Comparison of ENCODE assay signal across 17 cellular contexts in genomic region chr10:59748834-59749233, GRCh38. TPM values are rescaled to one million over a fixed set of nuclear protein-coding genes. Genes with fewer than 3 reads are reported as not detected.
A peak's percentile ranks its signal among the peaks of the same experiment; 100 is the strongest.
DNase-seq lines count a peak whose midpoint lies in the region; ATAC-seq, FAIRE-seq and TF ChIP-seq lines count a peak whose summit lies in the region.
"Had no signal": no experiment of that assay in that cellular context is flagged by ENCODE, and none has a peak within 500 bp of the region (broad histone marks: within the 10 kb centered on the region; RNA-seq: fewer than 3 reads in every experiment).

No MANE protein-coding gene starts in this region.

- POLR2A ChIA-PET in Caco-2 (lab: Charles Lee), result no interaction called here

- no TSS peak for BruUV-seq in Caco-2 (replicated peaks; lab: Mats Ljungman, UMichigan)

- H3K4me1 Mint-ChIP-seq in Caco-2 (ENCODE audit: low read depth, unreplicated experiment), result no peaks in the 10 kb centered on the region
- H3K4me1 Mint-ChIP-seq in T-helper 2 cell treated with Interferon-gamma antibody and Interleukin-4, amounts not matched to agents 5 μg/mL and 100 μg/mL, for 36 hours (ENCODE audit: low read depth), result no peaks in the 10 kb centered on the region
- H3K4me1 Mint-ChIP-seq: activated naive CD8-positive, alpha-beta T cell treated with anti-CD3 and anti-CD28 coated beads, Interleukin-2, amount 10 ng/mL, durations not matched to agents 7 days and 5 days had no signal

- H3K27me3 ChIP-seq in Caco-2 (replicated peaks; ENCODE audit: control insufficient read depth, insufficient read depth, low read length), result no peaks in the 10 kb centered on the region
- H3K27me3 ChIP-seq: upper lobe of left lung had no signal

- peak; percentile 93 for ATAC-seq in GM19463 (IDR thresholded peaks at IDR 0.05; ENCODE audit: unreplicated experiment)
- ATAC-seq in HG03558 (IDR thresholded peaks at IDR 0.05; ENCODE audit: extremely low read depth, unreplicated experiment), result peak; percentile 75
- ATAC-seq in HG03159 (IDR thresholded peaks at IDR 0.05; ENCODE audit: unreplicated experiment), result no peak
- ATAC-seq: SK-N-SH treated with all-trans-retinoic acid at 6 μM for 48 hours had no signal

- no peaks in the 10 kb centered on the region; the same call in 1 of the 2 replicates for H3K9me3 ChIP-seq in Caco-2

- peaks cover 16% of the 10 kb centered on the region for H3K27me3 Mint-ChIP-seq in Caco-2 (ENCODE audit: insufficient read depth, unreplicated experiment)
- H3K27me3 Mint-ChIP-seq in T-helper 2 cell treated with Interferon-gamma antibody and Interleukin-4, amounts not matched to agents 5 μg/mL and 100 μg/mL, for 36 hours (ENCODE audit: low read depth), result peaks cover 9% of the 10 kb centered on the region
- H3K27me3 Mint-ChIP-seq: activated naive CD8-positive, alpha-beta T cell treated with anti-CD3 and anti-CD28 coated beads, Interleukin-2, amount 10 ng/mL, durations not matched to agents 7 days and 5 days had no signal

- no peak overlapping the region for H3K4me3 Mint-ChIP-seq in Caco-2 (ENCODE audit: unreplicated experiment)
- H3K4me3 Mint-ChIP-seq in T-helper 2 cell treated with Interferon-gamma antibody and Interleukin-4, amounts not matched to agents 5 μg/mL and 100 μg/mL, for 36 hours, result no peak overlapping the region
- H3K4me3 Mint-ChIP-seq: activated naive CD8-positive, alpha-beta T cell treated with anti-CD3 and anti-CD28 coated beads, Interleukin-2, amount 10 ng/mL, durations not matched to agents 7 days and 5 days had no signal

- no peaks in the 10 kb centered on the region for H3K36me3 Mint-ChIP-seq in Caco-2 (ENCODE audit: insufficient read depth, unreplicated experiment)
- H3K36me3 Mint-ChIP-seq in T-helper 2 cell treated with Interferon-gamma antibody and Interleukin-4, amounts not matched to agents 5 μg/mL and 100 μg/mL, for 36 hours (ENCODE audit: low read depth), result no peaks in the 10 kb centered on the region
- H3K36me3 Mint-ChIP-seq: activated naive CD8-positive, alpha-beta T cell treated with anti-CD3 and anti-CD28 coated beads, Interleukin-2, amount 10 ng/mL, durations not matched to agents 7 days and 5 days had no signal

- H3K4me3 ChIP-seq in Caco-2 (ENCODE audit: low read depth, low read length), result no peak overlapping the region
- H3K4me3 ChIP-seq: upper lobe of left lung had no signal

- no peaks in the 10 kb centered on the region for H3K4me1 ChIP-seq in Caco-2
- H3K4me1 ChIP-seq: parathyroid adenoma, upper lobe of left lung had no signal

- peak; percentile 19 for DNase-seq in DMS53 treated with DMSO at 0.1 percent for 48 hours (lab: John Stamatoyannopoulos, UW; ENCODE audit: unreplicated experiment)
- DNase-seq in Caco-2, result no peak
- DNase-seq in T-helper 2 cell treated with Interferon-gamma antibody and Interleukin-4, amounts not matched to agents 5 μg/mL and 100 μg/mL, for 36 hours (ENCODE audit: low spot score), result no peak
- DNase-seq in effector CD8-positive, alpha-beta T cell (lab: John Stamatoyannopoulos, UW), result no peak
- DNase-seq: activated CD8-positive, alpha-beta memory T cell treated with anti-CD3 and anti-CD28 coated beads, Interleukin-2, amount 50 U/mL, for 48 hours; activated naive CD8-positive, alpha-beta T cell treated with anti-CD3 and anti-CD28 coated beads, Interleukin-2, amount 10 ng/mL, durations not matched to agents 7 days and 5 days; HCEC 1CT; NCI-H187; stimulated activated CD4-positive, alpha-beta T cell treated with anti-CD3 and anti-CD28 coated beads, Interleukin-15, amount 100 ng/mL, for 24 hours; upper lobe of left lung had no signal

- CTCF ChIA-PET in Caco-2 (lab: Charles Lee), result interaction anchor here (0.7 kb wide), 1 partner anchor 179 kb away, joined by 3 read pairs; no protein-coding TSS in a partner anchor

- peaks cover 10% of the 10 kb centered on the region for H3K9me3 Mint-ChIP-seq in Caco-2 (ENCODE audit: unreplicated experiment)
- H3K9me3 Mint-ChIP-seq in T-helper 2 cell treated with Interferon-gamma antibody and Interleukin-4, amounts not matched to agents 5 μg/mL and 100 μg/mL, for 36 hours, result no peaks in the 10 kb centered on the region
- H3K9me3 Mint-ChIP-seq: activated naive CD8-positive, alpha-beta T cell treated with anti-CD3 and anti-CD28 coated beads, Interleukin-2, amount 10 ng/mL, durations not matched to agents 7 days and 5 days had no signal

- peak; percentile 96 for FAIRE-seq in islet of Langerhans (lab: Jason Lieb, UNC)

- intact Hi-C loops in Caco-2 (cut with micrococcal nuclease; ENCODE audit: unreplicated experiment), result no loop called here

- H3K27ac Mint-ChIP-seq in Caco-2 (ENCODE audit: unreplicated experiment), result no peak overlapping the region
- no peak overlapping the region for H3K27ac Mint-ChIP-seq in T-helper 2 cell treated with Interferon-gamma antibody and Interleukin-4, amounts not matched to agents 5 μg/mL and 100 μg/mL, for 36 hours
- H3K27ac Mint-ChIP-seq: activated naive CD8-positive, alpha-beta T cell treated with anti-CD3 and anti-CD28 coated beads, Interleukin-2, amount 10 ng/mL, durations not matched to agents 7 days and 5 days had no signal

- H3K36me3 ChIP-seq in Caco-2 (ENCODE audit: control insufficient read depth, insufficient read depth, low read length), result no peaks in the 10 kb centered on the region
- H3K36me3 ChIP-seq: upper lobe of left lung had no signal

- TF ChIP-seq CTCF in Caco-2 (IDR thresholded peaks at IDR 0.05; ENCODE audit: insufficient read depth in 1 of 2, low read depth in 1 of 2, low read length in 1 of 2, severe bottlenecking in 1 of 2, unreplicated experiment in 1 of 2), result no peak

RNA-seq across cellular contexts. Expression of gene MRLN, which starts 4.4 kb away (rescaled TPM):
- 0.88 and 0.98 TPM in 2 replicates for total RNA-seq in Caco-2 (2022)
- total RNA-seq: activated naive CD8-positive, alpha-beta T cell treated with anti-CD3 and anti-CD28 coated beads, Interleukin-2, amount 10 ng/mL, durations not matched to agents 7 days and 5 days; chondrocyte had no signal

RNA-seq across cellular contexts. Expression of gene SLC16A9, which starts 39.2 kb away (rescaled TPM):
- total RNA-seq in Caco-2 (2022), result 0.26 and 0.45 TPM in 2 replicates
